ENCODE assay signal across 21 cellular contexts in genomic region chr11:105769627-105770026, GRCh38.
"Had no signal": no experiment of that assay in that cellular context is flagged by ENCODE, and none has a peak within 500 bp of the region (broad histone marks: within the 10 kb centered on the region; RNA-seq: fewer than 3 reads in every experiment).

No MANE protein-coding gene starts in this region.

- H3K9ac ChIP-seq: KMS-11, SK-N-SH had no signal

- H3K4me2 ChIP-seq: KMS-11, SK-N-SH had no signal

- ATAC-seq: T-cell had no signal

- H3K9me3 ChIP-seq: SK-N-SH had no signal

- H3K27ac ChIP-seq: HL-60, KMS-11, RWPE1 had no signal

- DNase-seq: Kasumi-1, MM.1S, NCI-H1092 treated with DMSO at 0.1 percent for 48 hours, NCI-H1436, NCI-H187 treated with DMSO at 0.1 percent for 48 hours, NCI-H2029 treated with DMSO at 0.1 percent for 48 hours, NCI-H2171 treated with DMSO at 0.1 percent for 48 hours, NCI-H345, NCI-H446 treated with DMSO at 0.1 percent for 48 hours, NCI-H510A treated with DMSO at 0.1 percent for 48 hours, NCI-H526, NCI-H748 treated with DMSO at 0.1 percent for 48 hours, SHP77, SK-N-SH, SW 1271, T-cell had no signal

- FAIRE-seq: HTR-8/SVneo, RCC 7860 had no signal
